ENCODE assay signal across 29 cellular contexts in the genomic region with DNA sequence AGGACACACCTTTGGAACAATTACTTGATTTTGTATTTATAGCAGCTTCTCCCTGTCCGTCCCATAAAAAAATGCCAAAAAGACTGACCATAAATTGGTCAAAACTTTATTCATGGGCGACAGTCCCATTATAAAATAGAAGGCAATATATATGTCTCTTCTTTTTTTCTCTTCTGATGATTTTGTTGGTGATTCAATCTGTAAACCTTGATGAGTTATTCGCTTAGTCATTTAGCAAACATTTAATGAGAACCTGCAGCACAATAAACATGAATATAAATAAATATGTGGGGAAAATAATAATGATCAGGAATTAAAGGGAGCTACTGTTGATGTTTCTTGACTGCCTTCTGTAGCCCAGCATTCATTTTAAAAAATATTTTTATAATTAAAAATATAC.
A peak's percentile ranks its signal among the peaks of the same experiment; 100 is the strongest.
DNase-seq lines count a peak whose midpoint lies in the region; ATAC-seq, FAIRE-seq and TF ChIP-seq lines count a peak whose summit lies in the region.
"Had no signal": no experiment of that assay in that cellular context is flagged by ENCODE, and none has a peak within 500 bp of the region (broad histone marks: within the 10 kb centered on the region; RNA-seq: fewer than 3 reads in every experiment).

No MANE protein-coding gene starts in this region.

- H2AFZ ChIP-seq in keratinocyte (ENCODE audit: control insufficient read depth, low read length) = no peak overlapping the region

- TF ChIP-seq CTCF in MCF 10A (IDR thresholded peaks at IDR 0.05; ENCODE audit: unreplicated experiment) (no peak), breast epithelium (IDR thresholded peaks at IDR 0.05) (no peak), RWPE1 (conservative IDR thresholded peaks at IDR 0.05; ENCODE audit: low read depth) (no peak), keratinocyte (optimal IDR thresholded peaks at IDR 0.05 in 1 of 3, IDR thresholded peaks at IDR 0.05 in 1 of 3, conservative IDR thresholded peaks at IDR 0.05 in 1 of 3; ENCODE audit: extremely low read depth in 1 of 3, insufficient read depth in 2 of 3, low read length in 3 of 3) (no peak), heart right ventricle (IDR thresholded peaks at IDR 0.05) (no peak)

- H3K36me3 Mint-ChIP-seq in MCF 10A (ENCODE audit: insufficient read depth, unreplicated experiment) = peaks cover 5% of the 10 kb centered on the region
- H3K36me3 Mint-ChIP-seq: activated naive CD8-positive, alpha-beta T cell treated with anti-CD3 and anti-CD28 coated beads for 36 hours; CD8-positive, alpha-beta T cell; immature natural killer cell; T-cell had no signal

- no peak overlapping the region for H3K4me3 Mint-ChIP-seq in MCF 10A (ENCODE audit: unreplicated experiment)
- H3K4me3 Mint-ChIP-seq: activated CD4-positive, alpha-beta memory T cell treated with anti-CD3 and anti-CD28 coated beads, Interleukin-2, amount 10 ng/mL, durations not matched to agents 7 days and 5 days; activated naive CD8-positive, alpha-beta T cell treated with anti-CD3 and anti-CD28 coated beads for 36 hours; CD8-positive, alpha-beta T cell; immature natural killer cell; nephron progenitor cell; T-cell had no signal

- H3K9me1 ChIP-seq in keratinocyte (ENCODE audit: control insufficient read depth, extremely low read depth, insufficient read depth, low read length) = no peaks in the 10 kb centered on the region

- BruUV-seq in MCF 10A (replicated peaks; lab: Mats Ljungman, UMichigan) = no TSS peak

- H3K27me3 ChIP-seq in breast epithelium = no peaks in the 10 kb centered on the region
- no peaks in the 10 kb centered on the region for H3K27me3 ChIP-seq in keratinocyte (ENCODE audit: control insufficient read depth, extremely low read depth, insufficient read depth, low read length)
- no peaks in the 10 kb centered on the region for H3K27me3 ChIP-seq in heart right ventricle
- H3K27me3 ChIP-seq: ascending aorta, stomach, tibial nerve had no signal

- H3K4me1 Mint-ChIP-seq in MCF 10A (ENCODE audit: insufficient read depth, unreplicated experiment) = peaks cover 69% of the 10 kb centered on the region
- H3K4me1 Mint-ChIP-seq: activated CD4-positive, alpha-beta memory T cell treated with anti-CD3 and anti-CD28 coated beads, Interleukin-2, amount 10 ng/mL, durations not matched to agents 7 days and 5 days; activated naive CD8-positive, alpha-beta T cell treated with anti-CD3 and anti-CD28 coated beads for 36 hours; immature natural killer cell; T-cell had no signal

- CTCF ChIA-PET in MCF 10A (lab: Yijun Ruan, JAX) = interaction anchor here (1.1 to 1.7 kb wide), 2 partner anchors 49 to 340 kb away, joined by 5 to 6 read pairs; no protein-coding TSS in a partner anchor
- CTCF ChIA-PET in RWPE1 (lab: Yijun Ruan, JAX) = interaction anchor here (0.6 to 1.3 kb wide), 2 partner anchors 22 to 230 kb away, joined by 3 read pairs; no protein-coding TSS in a partner anchor

- no peaks in the 10 kb centered on the region for H3K27me3 Mint-ChIP-seq in MCF 10A (ENCODE audit: insufficient read depth, unreplicated experiment)
- H3K27me3 Mint-ChIP-seq: activated CD4-positive, alpha-beta memory T cell treated with anti-CD3 and anti-CD28 coated beads, Interleukin-2, amount 10 ng/mL, durations not matched to agents 7 days and 5 days; activated naive CD8-positive, alpha-beta T cell treated with anti-CD3 and anti-CD28 coated beads for 36 hours had no signal

- peak overlapping the region; percentile 47 for H3K27ac Mint-ChIP-seq in MCF 10A (ENCODE audit: low read depth, unreplicated experiment)
- H3K27ac Mint-ChIP-seq: activated CD4-positive, alpha-beta memory T cell treated with anti-CD3 and anti-CD28 coated beads, Interleukin-2, amount 10 ng/mL, durations not matched to agents 7 days and 5 days; activated naive CD8-positive, alpha-beta T cell treated with anti-CD3 and anti-CD28 coated beads for 36 hours; CD8-positive, alpha-beta T cell; immature natural killer cell; T-cell had no signal

- ATAC-seq in heart right ventricle = no peak
- no peak for ATAC-seq in HG03097 (IDR thresholded peaks at IDR 0.05; ENCODE audit: low FRiP score, unreplicated experiment)
- no peak for ATAC-seq in GM21447 (IDR thresholded peaks at IDR 0.05; ENCODE audit: unreplicated experiment)
- ATAC-seq: activated CD4-positive, CD25-positive, alpha-beta regulatory T cell treated with anti-CD3 and anti-CD28 coated beads, Interleukin-2, amount 50 U/mL, for 24 hours; CD8-positive, alpha-beta T cell; HepG2; sciatic nerve; T-cell had no signal

- H3K4me1 ChIP-seq in breast epithelium = no peaks in the 10 kb centered on the region
- peaks cover 90% of the 10 kb centered on the region for H3K4me1 ChIP-seq in keratinocyte (ENCODE audit: control insufficient read depth, extremely low read depth, insufficient read depth, low read length)
- H3K4me1 ChIP-seq in heart right ventricle = peaks cover 0 to 49% (median 20%) of the 10 kb centered on the region in 9 donors

- no peak for DNase-seq in MCF 10A (ENCODE audit: unreplicated experiment)
- no peak for DNase-seq in breast epithelium (ENCODE audit: low spot score in 2 of 2)
- peak; percentile 55 for DNase-seq in RWPE1 (ENCODE audit: low spot score)
- no peak for DNase-seq in keratinocyte (ENCODE audit: low read depth, low spot score)
- DNase-seq in heart right ventricle = no peak
- no peak for DNase-seq in COR-L47 (lab: John Stamatoyannopoulos, UW)
- DNase-seq: activated CD4-positive, alpha-beta memory T cell treated with anti-CD3 and anti-CD28 coated beads, Interleukin-2, amount 10 ng/mL, durations not matched to agents 7 days and 5 days; activated effector memory CD4-positive, alpha-beta T cell treated with Interleukin-2 at 50 U/mL for 16 hours; activated naive CD8-positive, alpha-beta T cell treated with anti-CD3 and anti-CD28 coated beads for 36 hours; activated T-cell treated with anti-CD3 and anti-CD28 coated beads for 4 hours; CD8-positive, alpha-beta T cell; DMS79; foreskin fibroblast; hippocampal formation; immature natural killer cell; NCI-H1417; NCI-H446; nephron progenitor cell; SIG-M5; stomach; T-cell had no signal

- H3K79me2 ChIP-seq in keratinocyte (ENCODE audit: control insufficient read depth, insufficient read depth, low read length) = no peaks in the 10 kb centered on the region

- no peak overlapping the region for H3K4me3 ChIP-seq in breast epithelium
- no peak overlapping the region for H3K4me3 ChIP-seq in keratinocyte (ENCODE audit: control insufficient read depth in 2 of 3, extremely low read depth in 1 of 3, insufficient read depth in 2 of 3, low read depth in 1 of 3, low read length in 3 of 3)
- no peak overlapping the region for H3K4me3 ChIP-seq in heart right ventricle
- H3K4me3 ChIP-seq: ascending aorta, stomach, tibial nerve had no signal

- TF ChIP-seq POLR2A in breast epithelium (IDR thresholded peaks at IDR 0.05) = no peak

- H3K4me2 ChIP-seq in keratinocyte (ENCODE audit: control insufficient read depth, extremely low read depth, insufficient read depth, low read depth, low read length) = peak overlapping the region; percentile 59

- H4K20me1 ChIP-seq in keratinocyte (ENCODE audit: control insufficient read depth, extremely low read depth, insufficient read depth, low read length) = no peaks in the 10 kb centered on the region

- intact Hi-C loops in MCF 10A (cut with micrococcal nuclease) (no loop called here), breast epithelium (cut with DNase I; ENCODE audit: low total_unique reads) (loop anchor here (5.0 kb wide), 1 partner anchor 1158 kb away; no protein-coding TSS in a partner anchor), heart right ventricle (cut with DNase I) (no loop called here)

- H3K36me3 ChIP-seq in breast epithelium = no peaks in the 10 kb centered on the region
- H3K36me3 ChIP-seq in keratinocyte (ENCODE audit: control insufficient read depth in 2 of 2, extremely low read depth in 1 of 2, insufficient read depth in 2 of 2, low read length in 2 of 2) = no peaks in the 10 kb centered on the region
- H3K36me3 ChIP-seq in heart right ventricle = no peaks in the 10 kb centered on the region
- H3K36me3 ChIP-seq: ascending aorta, stomach, tibial nerve had no signal

- no peak for FAIRE-seq in keratinocyte (lab: Jason Lieb, UNC)
- FAIRE-seq: A204.1, HepG2 had no signal

- H3K9me3 ChIP-seq in breast epithelium (no peaks in the 10 kb centered on the region), keratinocyte (ENCODE audit: control insufficient read depth, low read depth, low read length) (no peaks in the 10 kb centered on the region), heart right ventricle (peaks cover 0 to 9% (median 0%) of the 10 kb centered on the region in 11 donors)
- H3K9me3 ChIP-seq: tibial nerve had no signal

- WGBS in heart right ventricle, 2 donors = 82 to 95% methylated on average over 3 of the region's 3 CpGs

- H3K27ac ChIP-seq in breast epithelium (no peak overlapping the region), RWPE1 (no peak overlapping the region), keratinocyte (ENCODE audit: control insufficient read depth, insufficient read depth, low read length) (peak overlapping the region; percentile 90), heart right ventricle (no peak overlapping the region)
- H3K27ac ChIP-seq: ascending aorta, stomach, tibial nerve had no signal

- H3K9ac ChIP-seq in keratinocyte (ENCODE audit: control insufficient read depth, extremely low read depth, insufficient read depth, low read length) = peak overlapping the region; percentile 45

- no peaks in the 10 kb centered on the region for H3K9me3 Mint-ChIP-seq in MCF 10A (ENCODE audit: unreplicated experiment)
- H3K9me3 Mint-ChIP-seq: activated CD4-positive, alpha-beta memory T cell treated with anti-CD3 and anti-CD28 coated beads, Interleukin-2, amount 10 ng/mL, durations not matched to agents 7 days and 5 days; activated naive CD8-positive, alpha-beta T cell treated with anti-CD3 and anti-CD28 coated beads for 36 hours; CD8-positive, alpha-beta T cell; immature natural killer cell; T-cell had no signal

- dilution Hi-C loops in keratinocyte (cut with MboI; ENCODE audit: extremely low pct_ligation_motif_present, low sequenced_read_pairs) = no loop called here

- POLR2A ChIA-PET in MCF 10A (lab: Yijun Ruan, JAX) (interaction anchor here (0.6 to 5.7 kb wide), 10 partner anchors 12 to 637 kb away, joined by 3 to 51 read pairs (median 5); partner anchors contain the start of gene PLK2), RWPE1 (lab: Yijun Ruan, JAX; ENCODE audit: low non-redundant PET) (no interaction called here)
